In the genomic region with DNA sequence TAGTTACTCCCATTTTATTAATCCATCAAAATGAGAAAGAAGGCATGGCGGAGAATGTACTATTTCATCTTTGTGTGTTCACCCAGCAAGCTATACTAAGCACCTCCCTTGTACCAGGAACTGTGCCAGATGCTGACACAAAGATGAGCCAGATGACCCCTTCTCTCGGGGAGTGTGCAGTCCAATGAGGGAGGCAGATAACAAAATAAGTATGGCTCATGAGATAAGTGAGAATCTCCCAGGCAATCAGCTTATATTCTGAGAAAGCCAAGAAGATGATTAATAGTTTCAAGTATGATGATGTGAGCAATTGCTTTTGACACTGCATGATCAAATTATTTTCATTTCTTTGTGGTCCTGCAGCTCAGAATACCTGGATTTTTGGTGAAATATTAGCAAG, we compare ENCODE assay signal across 25 cellular contexts. TPM values are rescaled to one million over a fixed set of nuclear protein-coding genes. Genes with fewer than 3 reads are reported as not detected.
DNase-seq lines count a peak whose midpoint lies in the region; ATAC-seq, FAIRE-seq and TF ChIP-seq lines count a peak whose summit lies in the region.
"Had no signal": no experiment of that assay in that cellular context is flagged by ENCODE, and none has a peak within 500 bp of the region (broad histone marks: within the 10 kb centered on the region; RNA-seq: fewer than 3 reads in every experiment).

No MANE protein-coding gene starts in this region.

- no peak for TF ChIP-seq RAD21 in K562 (CRISPR knock-in tag; conservative IDR thresholded peaks at IDR 0.05 in 1 of 2, IDR thresholded peaks at IDR 0.05 in 1 of 2)

- no peaks in the 10 kb centered on the region for H3K4me1 ChIP-seq in GM23248 (ENCODE audit: insufficient read depth)
- H3K4me1 ChIP-seq in K562 (replicated peaks in 1 of 2; ENCODE audit: control insufficient read depth in 2 of 2, insufficient read depth in 2 of 2, low read length in 2 of 2): peaks cover 8 to 18% of the 10 kb centered on the region in 2 experiments; a peak in 4 of 5 replicates
- peaks cover 23% of the 10 kb centered on the region for H3K4me1 ChIP-seq in parathyroid adenoma

- H3K9me3 ChIP-seq in GM23248 (ENCODE audit: low read depth) (no peaks in the 10 kb centered on the region), K562 (replicated peaks; ENCODE audit: control insufficient read depth, insufficient read depth, low read depth, low read length) (no peaks in the 10 kb centered on the region), parathyroid adenoma (ENCODE audit: control insufficient read depth, low read length) (no peaks in the 10 kb centered on the region)
- H3K9me3 ChIP-seq: lower lobe of right lung, thoracic aorta had no signal

- FAIRE-seq in K562 (lab: Jason Lieb, UNC) (no peak), RCC 7860 (lab: Jason Lieb, UNC) (no peak)
- FAIRE-seq: frontal cortex, islet of Langerhans, small intestine had no signal

- no peaks in the 10 kb centered on the region for H3F3A ChIP-seq in GM23248 (ENCODE audit: insufficient read depth)

- no peaks in the 10 kb centered on the region for H3K36me3 ChIP-seq in GM23248 (ENCODE audit: low read depth)
- no peaks in the 10 kb centered on the region for H3K36me3 ChIP-seq in K562 (ENCODE audit: control insufficient read depth, insufficient read depth, low read length)
- H3K36me3 ChIP-seq in parathyroid adenoma (ENCODE audit: control insufficient read depth, insufficient read depth, low read length): no peaks in the 10 kb centered on the region
- H3K36me3 ChIP-seq: lower lobe of right lung, neural progenitor cell, thoracic aorta had no signal

- CTCF ChIA-PET in K562 (lab: Yijun Ruan, JAX; ENCODE audit: low intra/inter-chr PET ratio): no interaction called here

- 29 to 34% methylated on average over 2 of the region's 2 CpGs for WGBS in GM23248 (ENCODE audit: low coverage in 1 of 2, low lambda C conversion rate in 2 of 2, missing lambda C conversion rate in 2 of 2), 2 experiments
- WGBS in K562 (ENCODE audit: insufficient coverage, low coverage, missing lambda C conversion rate): 0% methylated on average over 2 of the region's 2 CpGs

- H3K79me2 ChIP-seq in GM23248 (ENCODE audit: insufficient read depth) (no peaks in the 10 kb centered on the region), K562 (ENCODE audit: control insufficient read depth, insufficient read depth, low read length) (no peaks in the 10 kb centered on the region), parathyroid adenoma (no peaks in the 10 kb centered on the region)

- peak; percentile 10 for DNase-seq in GM23248
- DNase-seq in OCI-M1 (lab: John Stamatoyannopoulos, UW): peak; percentile 73
- DNase-seq in K562 (ENCODE audit: extremely low read depth in 1 of 4, low spot score in 3 of 4): peak; percentile 55 to 67 (median 58)
- DNase-seq in RCC 7860 (ENCODE audit: low spot score): no peak
- DNase-seq: activated CD8-positive, alpha-beta T cell treated with anti-CD3 and anti-CD28 coated beads, Interleukin-2, amount 10 ng/mL, durations not matched to agents 7 days and 5 days; activated naive CD4-positive, alpha-beta T cell treated with Interleukin-2 at 50 U/mL for 16 hours; activated T-cell treated with anti-CD3 and anti-CD28 coated beads, Interleukin-2, amount 50 U/mL, for 1 hour; CD4-positive, alpha-beta T cell; Kasumi-1; lower lobe of right lung; NCI-H1105; NCI-H2081 treated with DMSO at 0.1 percent for 48 hours; NCI-H446 treated with DMSO at 0.1 percent for 48 hours; small intestine; stimulated activated CD4-positive, alpha-beta T cell treated with anti-CD3 and anti-CD28 coated beads, Interleukin-2, amount 100 ng/mL, for 24 hours; stimulated activated naive B cell treated with anti-CD40 and anti-IgM and Interleukin-4, amounts not matched to agents 10 μg/mL and 1 μg/mL and 100 μg/mL, for 72 hours; T1000 had no signal

- TF ChIP-seq CTCF in K562 (IDR thresholded peaks at IDR 0.05 in 2 of 3, conservative IDR thresholded peaks at IDR 0.05 in 1 of 3; ENCODE audit: insufficient read depth in 2 of 3, low read depth in 1 of 3, low read length in 3 of 3) (no peak), parathyroid adenoma (IDR thresholded peaks at IDR 0.05) (no peak)

- H3K4me3 ChIP-seq in GM23248: no peak overlapping the region
- no peak overlapping the region for H3K4me3 ChIP-seq in K562
- H3K4me3 ChIP-seq in parathyroid adenoma (ENCODE audit: low read depth, low read length): no peak overlapping the region
- H3K4me3 ChIP-seq: lower lobe of right lung, neural progenitor cell, thoracic aorta had no signal

- H3K27me3 ChIP-seq in GM23248 (replicated peaks; ENCODE audit: insufficient read depth): peaks cover 12% of the 10 kb centered on the region
- peaks cover 25 to 35% of the 10 kb centered on the region in 2 experiments; a peak in 4 of 5 replicates for H3K27me3 ChIP-seq in K562 (ENCODE audit: control insufficient read depth in 2 of 2, insufficient read depth in 2 of 2, low read length in 2 of 2)
- no peaks in the 10 kb centered on the region for H3K27me3 ChIP-seq in parathyroid adenoma (ENCODE audit: control insufficient read depth, insufficient read depth, low read length)

- in situ Hi-C loops in GM23248 (cut with MboI) (no loop called here), K562 (cut with MboI) (no loop called here)

- no peak overlapping the region for H3K4me2 ChIP-seq in GM23248 (ENCODE audit: unreplicated experiment)
- H3K4me2 ChIP-seq in K562 (ENCODE audit: insufficient read depth, low read length): no peak overlapping the region
- H3K4me2 ChIP-seq in parathyroid adenoma (ENCODE audit: low read length): no peak overlapping the region
- H3K4me2 ChIP-seq: neural progenitor cell had no signal

- intact Hi-C loops in K562 (cut with micrococcal nuclease): loop anchor here (5.0 kb wide), 1 partner anchor 40 kb away; no protein-coding TSS in a partner anchor

- H2AFZ ChIP-seq in GM23248 (no peak overlapping the region), K562 (ENCODE audit: low read depth, low read length) (no peak overlapping the region), parathyroid adenoma (no peak overlapping the region)
- H2AFZ ChIP-seq: neural progenitor cell had no signal

- H3K27ac ChIP-seq in GM23248: no peak overlapping the region
- H3K27ac ChIP-seq in K562 (ENCODE audit: extremely low read depth, low read depth, low read length): no peak overlapping the region
- peak overlapping the region; percentile 88 for H3K27ac ChIP-seq in parathyroid adenoma
- H3K27ac ChIP-seq: lower lobe of right lung, neural progenitor cell, RWPE1, thoracic aorta had no signal

- H3K9ac ChIP-seq in GM23248: no peak overlapping the region
- no peak overlapping the region for H3K9ac ChIP-seq in K562 (ENCODE audit: insufficient read depth in 1 of 2, low read depth in 2 of 2, low read length in 2 of 2)
- H3K9ac ChIP-seq in parathyroid adenoma: no peak overlapping the region
- H3K9ac ChIP-seq: neural progenitor cell had no signal

- H3K9me2 ChIP-seq in GM23248 (ENCODE audit: insufficient read depth): no peaks in the 10 kb centered on the region

- POLR2A ChIA-PET in K562 (lab: Yijun Ruan, JAX): interaction anchor here (1.0 kb wide), 1 partner anchor 12 kb away, joined by 3 read pairs; no protein-coding TSS in a partner anchor

- ATAC-seq in K562: peak; percentile 72
- no peak for ATAC-seq in HG02840 (IDR thresholded peaks at IDR 0.05; ENCODE audit: low FRiP score, unreplicated experiment)
- ATAC-seq in GM21381 (IDR thresholded peaks at IDR 0.05; ENCODE audit: unreplicated experiment): no peak
- ATAC-seq: activated CD8-positive, alpha-beta T cell treated with anti-CD3 and anti-CD28 coated beads, Interleukin-2, amount 10 ng/mL, durations not matched to agents 7 days and 5 days; lower lobe of right lung; stimulated activated naive B cell treated with anti-CD40 and anti-IgM and Interleukin-4, amounts not matched to agents 10 μg/mL and 1 μg/mL and 100 μg/mL, for 72 hours had no signal

- TF ChIP-seq POLR2A in K562 (conservative IDR thresholded peaks at IDR 0.05): no peak

- TF ChIP-seq EP300 in K562 (IDR thresholded peaks at IDR 0.05; ENCODE audit: low read length): peak; percentile 81

- H4K20me1 ChIP-seq in GM23248 (ENCODE audit: insufficient read depth) (no peaks in the 10 kb centered on the region), K562 (replicated peaks; ENCODE audit: control insufficient read depth, insufficient read depth, low read length) (no peaks in the 10 kb centered on the region)

- H3K9me1 ChIP-seq in K562 (ENCODE audit: control insufficient read depth, insufficient read depth, low read length): no peaks in the 10 kb centered on the region

- no TSS peak for BruUV-seq in K562 (replicated peaks; lab: Mats Ljungman, UMichigan)

TF ChIP-seq in K562, 482 proteins besides CTCF, POLR2A, EP300 and RAD21 (continues in another document):
- TF ChIP-seq RFX1 (IDR thresholded peaks at IDR 0.05): peak; percentile 19
- peak; percentile 95 for TF ChIP-seq MEIS2 (IDR thresholded peaks at IDR 0.05; ENCODE audit: partially characterized antibody)
- no peak for TF ChIP-seq ZKSCAN3 (CRISPR knock-in tag; IDR thresholded peaks at IDR 0.05)
- TF ChIP-seq ATF7 (IDR thresholded peaks at IDR 0.05): peak; percentile 16; the same call in 1 of the 2 replicates
- TF ChIP-seq TCF3 (CRISPR knock-in tag; IDR thresholded peaks at IDR 0.05): peak; percentile 67
- no peak for TF ChIP-seq NR2C2 (CRISPR knock-in tag; IDR thresholded peaks at IDR 0.05)
- peak; percentile 52; the same call in 1 of the 2 replicates for TF ChIP-seq NR2C2 (tag; IDR thresholded peaks at IDR 0.05)

RNA-seq across cellular contexts. Expression of a gene that starts 1.3 kb away (rescaled TPM):
- not detected in 2 replicates for total RNA-seq in GM23248 (2014; rRNA removed; shearing (Covaris generic))
- polyA plus RNA-seq in GM23248 (2016; fragmentation: Nextera tagmentation; extraction: Ambion mirVana) (0.33 TPM in 1 of 2 replicates, not detected in the other), K562 (2011; rRNA removed) (0.14 TPM in 1 of 2 replicates, not detected in the other), K562 (2014; fragmentation: Illumina TruSeq; extraction: Trizol) (0.06 and 0.10 TPM in 2 replicates), K562 (2014; fragmentation: Nextera tagmentation; extraction: Ambion mirVana) (under 1 TPM; 0.04 TPM), K562 (2014; rRNA removed) (0.17 TPM in 1 of 2 replicates, not detected in the other)
- 0.18 and 0.19 TPM in 2 replicates for total RNA-seq in K562 (2011; cell fraction: chromatin; rRNA removed; ENCODE audit: low replicate concordance)
- 0.17 TPM in 1 of 2 replicates, not detected in the other for total RNA-seq in K562 (2011; cell fraction: nucleolus; rRNA removed)
- 0.38 TPM in 1 of 2 replicates, not detected in the other for total RNA-seq in K562 (2011; cell fraction: nucleoplasm; rRNA removed)
- total RNA-seq in K562 (2014; rRNA removed) (0.12 TPM in 1 of 2 replicates, not detected in the other), K562 (2014; rRNA removed; fragmentation: Illumina TruSeq; extraction: Trizol) (0.07 and 0.41 TPM in 2 replicates), K562 (2015; rRNA removed; fragmentation: Illumina TruSeq; extraction: Trizol) (0.04 TPM in 1 of 2 replicates, not detected in the other), K562 (2021) (0.04 TPM in 1 of 2 replicates, not detected in the other)
- 0.07 TPM in 1 of 2 replicates, not detected in the other for polyA plus RNA-seq in K562 (2011; cell fraction: cytosol; rRNA removed)
- polyA plus RNA-seq in K562 (2011; cell fraction: nucleus; rRNA removed): 0.09 TPM in 1 of 2 replicates, not detected in the other
- polyA plus RNA-seq in K562 (2012): 0.17 and 0.20 TPM in 2 replicates
- not detected in 2 replicates for polyA minus RNA-seq in K562 (2011; rRNA and poly(A)+ RNA removed)
- polyA minus RNA-seq in K562 (2011; cell fraction: cytosol; rRNA and poly(A)+ RNA removed): not detected in 2 replicates
- polyA minus RNA-seq in K562 (2011; cell fraction: nucleus; rRNA and poly(A)+ RNA removed): not detected in 2 replicates
- total RNA-seq: activated CD8-positive, alpha-beta T cell treated with anti-CD3 and anti-CD28 coated beads, Interleukin-2, amount 10 ng/mL, durations not matched to agents 7 days and 5 days; CD4-positive, alpha-beta T cell had no signal
